Comparison of ENCODE assay signal across 2 cellular contexts in genomic region chr12:130952545-130952954, GRCh38.
A peak's percentile ranks its signal among the peaks of the same experiment; 100 is the strongest.
TF ChIP-seq lines count a peak whose summit lies in the region.

No MANE protein-coding gene starts in this region.

TF ChIP-seq in SK-N-SH treated with all-trans-retinoic acid at 6 μM for 48 hours, 23 proteins besides CTCF, POLR2A, EP300 and RAD21:
- TF ChIP-seq TCF4 (CRISPR knock-in tag; IDR thresholded peaks at IDR 0.05; ENCODE audit: borderline replicate concordance) (peak; percentile 26; the same call in 1 of the 2 replicates), GLIS3 (CRISPR knock-in tag; IDR thresholded peaks at IDR 0.05) (no peak), ARNTL (CRISPR knock-in tag; IDR thresholded peaks at IDR 0.05; ENCODE audit: borderline replicate concordance, low read depth) (no peak), CSRNP3 (CRISPR knock-in tag; IDR thresholded peaks at IDR 0.05) (no peak), TSHZ2 (CRISPR knock-in tag; IDR thresholded peaks at IDR 0.05) (peak; percentile 50; the same call in 1 of the 2 replicates), ZFP30 (CRISPR knock-in tag; IDR thresholded peaks at IDR 0.05) (no peak), ESRRG (CRISPR knock-in tag; IDR thresholded peaks at IDR 0.05) (no peak)

TF ChIP-seq in HepG2, 621 proteins besides CTCF, POLR2A, EP300 and RAD21:
- TF ChIP-seq HNF4G (IDR thresholded peaks at IDR 0.05; ENCODE audit: borderline replicate concordance, low read depth, low read length) = peak; percentile 55; the same call in 1 of the 2 replicates
- TF ChIP-seq HNF4G (CRISPR knock-in tag; IDR thresholded peaks at IDR 0.05; ENCODE audit: borderline replicate concordance, low read depth) = no peak
- no peak for TF ChIP-seq ZNF451 (CRISPR knock-in tag; IDR thresholded peaks at IDR 0.05)
- 0 out of 2 replicates have a peak, but pooled peaks have one; percentile 23 for TF ChIP-seq PAXIP1 (CRISPR knock-in tag; conservative IDR thresholded peaks at IDR 0.05)
